ENCODE assay signal across 2 cellular contexts in genomic region chr9:113406873-113407511, GRCh38.
A peak's percentile ranks its signal among the peaks of the same experiment; 100 is the strongest.
TF ChIP-seq lines count a peak whose summit lies in the region.

No MANE protein-coding gene starts in this region.

TF ChIP-seq in A549, 52 proteins besides CTCF, POLR2A, EP300 and RAD21:
- peak; percentile 71 for TF ChIP-seq SMC3 (IDR thresholded peaks at IDR 0.05)

TF ChIP-seq in GM12878, 131 proteins besides CTCF, POLR2A, EP300 and RAD21:
- TF ChIP-seq SMC3 (IDR thresholded peaks at IDR 0.05; ENCODE audit: borderline replicate concordance, low read length) (peak; percentile 78), NBN (IDR thresholded peaks at IDR 0.05) (0 out of 2 replicates have a peak, but pooled peaks have one; percentile 40), RB1 (IDR thresholded peaks at IDR 0.05; ENCODE audit: borderline replicate concordance) (0 out of 2 replicates have a peak, but pooled peaks have one; percentile 39), FOXK2 (IDR thresholded peaks at IDR 0.05) (peak; percentile 61), HDGF (IDR thresholded peaks at IDR 0.05) (0 out of 2 replicates have a peak, but pooled peaks have one; percentile 61), YY1 (IDR thresholded peaks at IDR 0.05; ENCODE audit: low read depth, low read length) (peak; percentile 49; the same call in 1 of the 2 replicates)
